Comparison of ENCODE assay signal across 28 cellular contexts in genomic region chr2:238663586-238663985, GRCh38.
"Had no signal": no experiment of that assay in that cellular context is flagged by ENCODE, and none has a peak within 500 bp of the region (broad histone marks: within the 10 kb centered on the region; RNA-seq: fewer than 3 reads in every experiment).

No MANE protein-coding gene starts in this region.

- H3K79me2 ChIP-seq: parathyroid adenoma had no signal

- DNase-seq: naive thymus-derived CD4-positive, alpha-beta T cell; natural killer cell; nucleus accumbens; ovary; psoas muscle; right cardiac atrium; right lobe of liver; sigmoid colon; small intestine; stimulated activated CD4-positive, alpha-beta T cell treated with anti-CD3 and anti-CD28 coated beads, Interleukin-15, amount 100 ng/mL, for 24 hours; stimulated activated CD4-positive, alpha-beta T cell treated with anti-CD3 and anti-CD28 coated beads, Interleukin-2, amount 100 ng/mL, for 24 hours; stimulated activated CD4-positive, alpha-beta T cell treated with anti-CD3 and anti-CD28 coated beads, Interleukin-2, amount 100 ng/mL, for 48 hours; stimulated activated CD4-positive, alpha-beta T cell treated with anti-CD3 and anti-CD28 coated beads, Interleukin-4, amount 100 ng/mL, for 24 hours; stimulated activated naive B cell treated with anti-CD40 and anti-IgM and Interleukin-4, amounts not matched to agents 10 μg/mL and 1 μg/mL and 100 μg/mL, for 72 hours; stimulated activated naive CD4-positive, alpha-beta T cell treated with Interleukin-2 at 50 U/mL for 16 hours; stomach; thyroid gland; trophoblast cell; upper lobe of left lung had no signal

- H3K9me3 Mint-ChIP-seq: stimulated activated effector memory CD8-positive, alpha-beta T cell treated with anti-CD3 and anti-CD28 coated beads, Interleukin-12 subunit alpha, Interleukin-12 subunit beta, amount 100 ng/mL, for 72 hours had no signal

- H3K9me3 ChIP-seq: neutrophil, ovary, psoas muscle, thyroid gland, vagina had no signal

- H3K36me3 Mint-ChIP-seq: naive thymus-derived CD4-positive, alpha-beta T cell; natural killer cell; stimulated activated effector memory CD8-positive, alpha-beta T cell treated with anti-CD3 and anti-CD28 coated beads, Interleukin-12 subunit alpha, Interleukin-12 subunit beta, amount 100 ng/mL, for 72 hours; stimulated activated naive B cell treated with anti-CD40 and anti-IgM and Interleukin-4, amounts not matched to agents 10 μg/mL and 1 μg/mL and 100 μg/mL, for 72 hours had no signal

- H3K27ac ChIP-seq: neutrophil, ovary, parathyroid adenoma, psoas muscle, right lobe of liver, stomach, thoracic aorta, thyroid gland, tibial nerve, upper lobe of left lung, vagina had no signal

- H3K4me1 Mint-ChIP-seq: naive thymus-derived CD4-positive, alpha-beta T cell; natural killer cell; stimulated activated effector memory CD8-positive, alpha-beta T cell treated with anti-CD3 and anti-CD28 coated beads, Interleukin-12 subunit alpha, Interleukin-12 subunit beta, amount 100 ng/mL, for 72 hours; stimulated activated naive B cell treated with anti-CD40 and anti-IgM and Interleukin-4, amounts not matched to agents 10 μg/mL and 1 μg/mL and 100 μg/mL, for 72 hours had no signal

- H3K4me3 ChIP-seq: ovary, psoas muscle, right lobe of liver, sigmoid colon, stomach, thoracic aorta, thyroid gland, tibial nerve, upper lobe of left lung, vagina had no signal

- ATAC-seq: naive thymus-derived CD4-positive, alpha-beta T cell; natural killer cell; psoas muscle; right cardiac atrium; right lobe of liver; stimulated activated effector memory CD8-positive, alpha-beta T cell treated with anti-CD3 and anti-CD28 coated beads, Interleukin-12 subunit alpha, Interleukin-12 subunit beta, amount 100 ng/mL, for 72 hours; stimulated activated naive B cell treated with anti-CD40 and anti-IgM and Interleukin-4, amounts not matched to agents 10 μg/mL and 1 μg/mL and 100 μg/mL, for 72 hours had no signal

- H3K4me1 ChIP-seq: parathyroid adenoma, psoas muscle, right lobe of liver, stomach, thyroid gland, tibial nerve, upper lobe of left lung, vagina had no signal

- H3K4me3 Mint-ChIP-seq: naive thymus-derived CD4-positive, alpha-beta T cell; natural killer cell; nephron; stimulated activated effector memory CD8-positive, alpha-beta T cell treated with anti-CD3 and anti-CD28 coated beads, Interleukin-12 subunit alpha, Interleukin-12 subunit beta, amount 100 ng/mL, for 72 hours; stimulated activated naive B cell treated with anti-CD40 and anti-IgM and Interleukin-4, amounts not matched to agents 10 μg/mL and 1 μg/mL and 100 μg/mL, for 72 hours; stimulated activated naive CD8-positive, alpha-beta T cell treated with anti-CD3 and anti-CD28 coated beads, Interleukin-15, Interleukin-2, amounts not matched to agents 100 ng/mL and 50 ng/mL, for 24 hours had no signal

- H2AFZ ChIP-seq: parathyroid adenoma had no signal

- H3K27ac Mint-ChIP-seq: naive thymus-derived CD4-positive, alpha-beta T cell; natural killer cell; nephron; progenitor cell of endocrine pancreas; stimulated activated effector memory CD8-positive, alpha-beta T cell treated with anti-CD3 and anti-CD28 coated beads, Interleukin-12 subunit alpha, Interleukin-12 subunit beta, amount 100 ng/mL, for 72 hours; stimulated activated naive B cell treated with anti-CD40 and anti-IgM and Interleukin-4, amounts not matched to agents 10 μg/mL and 1 μg/mL and 100 μg/mL, for 72 hours; stimulated activated naive CD8-positive, alpha-beta T cell treated with anti-CD3 and anti-CD28 coated beads, Interleukin-15, Interleukin-2, amounts not matched to agents 100 ng/mL and 50 ng/mL, for 24 hours had no signal

- H3K36me3 ChIP-seq: neutrophil, ovary, right lobe of liver, sigmoid colon, stomach, thoracic aorta, thyroid gland, tibial nerve, upper lobe of left lung, vagina had no signal

- H3K27me3 ChIP-seq: ovary, right lobe of liver, sigmoid colon, thyroid gland, tibial nerve, upper lobe of left lung, vagina had no signal

- H3K9ac ChIP-seq: parathyroid adenoma had no signal
